Comparison of ENCODE assay signal across 17 cellular contexts in the genomic region with DNA sequence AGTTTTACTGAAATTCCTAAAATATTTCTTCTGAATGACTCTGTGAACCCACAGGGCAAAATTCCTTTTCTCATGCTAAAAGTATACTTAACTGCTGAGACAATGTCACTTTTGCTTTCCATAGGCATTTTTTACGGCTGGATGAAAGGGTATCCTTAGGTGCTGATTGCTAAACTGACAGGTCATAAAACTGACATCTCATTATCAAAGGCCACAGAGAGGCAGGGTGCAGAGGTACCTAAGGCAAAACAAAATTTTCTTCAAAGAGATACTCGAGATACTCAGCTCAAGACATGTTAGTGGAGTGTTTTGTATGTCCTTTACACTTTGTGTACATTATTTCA.
DNase-seq lines count a peak whose midpoint lies in the region; ATAC-seq and TF ChIP-seq lines count a peak whose summit lies in the region.
"Had no signal": no experiment of that assay in that cellular context is flagged by ENCODE, and none has a peak within 500 bp of the region (broad histone marks: within the 10 kb centered on the region; RNA-seq: fewer than 3 reads in every experiment).

No MANE protein-coding gene starts in this region.

- peak overlapping the region; percentile 8 for H3K9ac ChIP-seq in HUES6 (ENCODE audit: low read length)

- in situ Hi-C loops in brain microvascular endothelial cell (cut with HindIII; ENCODE audit: low pct_ligation_motif_present, low sequenced_read_pairs) = no loop called here

- H3K27me3 ChIP-seq in HUES6 (ENCODE audit: control insufficient read depth, insufficient read depth, low read length) (no peaks in the 10 kb centered on the region), brain microvascular endothelial cell (replicated peaks) (no peaks in the 10 kb centered on the region)
- H3K27me3 ChIP-seq: esophagus muscularis mucosa, uterus had no signal

- ATAC-seq in HG02938 (IDR thresholded peaks at IDR 0.05; ENCODE audit: unreplicated experiment) (no peak), HG03045 (IDR thresholded peaks at IDR 0.05; ENCODE audit: unreplicated experiment) (no peak)
- ATAC-seq: activated CD8-positive, alpha-beta memory T cell treated with anti-CD3 and anti-CD28 coated beads, Interleukin-2, amount 10 ng/mL, durations not matched to agents 7 days and 5 days; GM12878 had no signal

- peak overlapping the region; percentile 89; the same call in 1 of the 2 replicates for H3K27ac ChIP-seq in HUES6 (ENCODE audit: low read depth, low read length)
- peak overlapping the region; percentile 79 for H3K27ac ChIP-seq in brain microvascular endothelial cell
- H3K27ac ChIP-seq: esophagus muscularis mucosa had no signal

- TF ChIP-seq CTCF in brain microvascular endothelial cell (IDR thresholded peaks at IDR 0.05; ENCODE audit: low read depth, low read length, missing control alignments) = no peak

- H3K4me3 ChIP-seq in HUES6 (ENCODE audit: low read depth, low read length) (peak overlapping the region; percentile 17; the same call in 1 of the 2 replicates), brain microvascular endothelial cell (ENCODE audit: low read depth, low read length) (no peak overlapping the region)
- H3K4me3 ChIP-seq: esophagus muscularis mucosa, GM12878, lung, uterus had no signal

- DNase-seq in AG20443 (ENCODE audit: low spot score) (peak; percentile 44), brain microvascular endothelial cell (peak; percentile 20), left kidney (ENCODE audit: low read depth, low spot score) (peak; percentile 26), SIG-M5 (lab: John Stamatoyannopoulos, UW) (no peak), NCI-H2227 (lab: John Stamatoyannopoulos, UW; ENCODE audit: unreplicated experiment) (no peak)
- DNase-seq: activated CD8-positive, alpha-beta memory T cell treated with anti-CD3 and anti-CD28 coated beads, Interleukin-2, amount 10 ng/mL, durations not matched to agents 7 days and 5 days; aorta; Kasumi-1; NCI-H510A; T-helper 2 cell; uterus had no signal

- peaks cover 5% of the 10 kb centered on the region; the same call in 1 of the 2 replicates for H3K9me3 ChIP-seq in HUES6 (ENCODE audit: control insufficient read depth, insufficient read depth, low read depth, low read length)
- H3K9me3 ChIP-seq: esophagus muscularis mucosa, uterus had no signal

- H3K4me1 ChIP-seq in HUES6 (ENCODE audit: control insufficient read depth, insufficient read depth, low read length) = peaks cover 23% of the 10 kb centered on the region
- H3K4me1 ChIP-seq: uterus had no signal

- no peaks in the 10 kb centered on the region for H3K36me3 ChIP-seq in HUES6 (ENCODE audit: control insufficient read depth, insufficient read depth, low read length)
- H3K36me3 ChIP-seq in brain microvascular endothelial cell (replicated peaks) = no peaks in the 10 kb centered on the region
- H3K36me3 ChIP-seq: esophagus muscularis mucosa, uterus had no signal

Comparison
In these comparisons a context has a peak if more than half of its experiments do, and no peak if none do; other contexts are left out.
1. DNase-seq: peak in AG20443 (single experiment), brain microvascular endothelial cell (single experiment) and left kidney (single experiment); none in SIG-M5 (single experiment) and NCI-H2227 (single experiment).